Comparison of ENCODE assay signal across 8 cellular contexts in the genomic region with DNA sequence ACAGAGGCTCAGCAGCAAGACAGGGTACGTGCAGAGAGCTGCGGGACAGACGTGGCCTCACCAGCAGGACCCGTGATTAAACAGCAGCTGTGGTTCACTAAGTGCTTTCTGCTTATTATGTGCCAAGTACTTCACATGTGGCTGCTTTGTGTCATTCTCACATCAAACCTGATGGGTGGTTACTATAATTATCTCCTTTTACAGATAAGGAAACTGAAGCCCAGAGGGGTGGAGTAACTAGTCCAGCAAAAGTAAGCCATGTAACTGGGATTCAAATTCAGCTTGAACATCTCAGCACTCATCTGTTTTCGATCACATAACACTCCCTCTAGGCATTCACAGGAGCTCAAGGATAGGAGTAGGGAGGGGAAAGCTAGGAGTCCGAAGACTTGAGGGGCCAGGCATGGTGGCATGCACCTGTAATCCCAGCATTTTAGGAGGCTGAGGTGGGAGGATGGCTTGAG. TPM values are rescaled to one million over a fixed set of nuclear protein-coding genes. Genes with fewer than 3 reads are reported as not detected.
DNase-seq lines count a peak whose midpoint lies in the region; ATAC-seq, FAIRE-seq and TF ChIP-seq lines count a peak whose summit lies in the region.

No MANE protein-coding gene starts in this region.

- FAIRE-seq in HepG2 (lab: Jason Lieb, UNC): no peak

- in situ Hi-C loops in HepG2 (cut with HindIII; ENCODE audit: extremely low pct_ligation_motif_present, low pct_unique_long_range_greater_than_20kb): loop anchor here (5.0 kb wide), 1 partner anchor 133 kb away; no protein-coding TSS in a partner anchor

- TF ChIP-seq RAD21 in HepG2 (CRISPR knock-in tag; IDR thresholded peaks at IDR 0.05): no peak

- H4K20me1 ChIP-seq in Karpas-422 (ENCODE audit: insufficient read depth, low read depth, low read length) (no peaks in the 10 kb centered on the region), HepG2 (ENCODE audit: insufficient read depth, low read length) (no peaks in the 10 kb centered on the region)

- no peaks in the 10 kb centered on the region for H3K79me2 ChIP-seq in Karpas-422 (ENCODE audit: low read length)
- no peaks in the 10 kb centered on the region for H3K79me2 ChIP-seq in HepG2 (ENCODE audit: insufficient read depth, low read length)

- H3K27me3 ChIP-seq in Karpas-422 (ENCODE audit: low read length) (no peaks in the 10 kb centered on the region), HepG2 (ENCODE audit: control insufficient read depth in 1 of 2, insufficient read depth in 2 of 2, low read length in 2 of 2) (peaks cover 0 to 4% of the 10 kb centered on the region in 2 experiments; a peak in 1 of 5 replicates)
- no peaks in the 10 kb centered on the region for H3K27me3 ChIP-seq in effector memory CD4-positive, alpha-beta T cell (replicated peaks; ENCODE audit: control insufficient read depth, insufficient read depth, low read length, poor library complexity, severe bottlenecking)

- TF ChIP-seq POLR2A in HepG2 (IDR thresholded peaks at IDR 0.05; ENCODE audit: insufficient read depth in 1 of 2, low read depth in 2 of 2, low read length in 2 of 2): no peak

- no peaks in the 10 kb centered on the region for H3K9me2 ChIP-seq in Karpas-422 (replicated peaks; ENCODE audit: insufficient read depth, low read length)

- no peak for TF ChIP-seq EP300 in HepG2 (IDR thresholded peaks at IDR 0.05; ENCODE audit: low read depth in 2 of 2, low read length in 2 of 2)
- no peak for TF ChIP-seq EP300 in HepG2 (CRISPR knock-in tag; IDR thresholded peaks at IDR 0.05; ENCODE audit: borderline replicate concordance)

- CTCF ChIA-PET in HepG2 (lab: Yijun Ruan, JAX; ENCODE audit: low intra/inter-chr PET ratio, low total read pairs): no interaction called here

- ATAC-seq in HepG2: peak; percentile 26; the same call in 1 of the 3 replicates

- H3K36me3 ChIP-seq in Karpas-422 (ENCODE audit: insufficient read depth, low read length) (no peaks in the 10 kb centered on the region), HepG2 (replicated peaks in 1 of 2; ENCODE audit: control insufficient read depth in 1 of 2, insufficient read depth in 2 of 2, low read length in 2 of 2) (no peaks in the 10 kb centered on the region)
- no peaks in the 10 kb centered on the region for H3K36me3 ChIP-seq in effector memory CD4-positive, alpha-beta T cell (ENCODE audit: control insufficient read depth, insufficient read depth, low read length)

- intact Hi-C loops in HepG2 (cut with micrococcal nuclease; ENCODE audit: unreplicated experiment): no loop called here

- H3K4me2 ChIP-seq in Karpas-422 (ENCODE audit: low read depth, low read length, poor library complexity, severe bottlenecking): peak overlapping the region; percentile 23
- peak overlapping the region; percentile 65 for H3K4me2 ChIP-seq in HepG2 (ENCODE audit: low read depth, low read length)

- H3K9me3 ChIP-seq in Karpas-422 (ENCODE audit: low read length) (no peaks in the 10 kb centered on the region), HepG2 (ENCODE audit: low read length) (no peaks in the 10 kb centered on the region)
- H3K9me3 ChIP-seq in effector memory CD4-positive, alpha-beta T cell (ENCODE audit: control insufficient read depth, low read length): no peaks in the 10 kb centered on the region

- 18% methylated on average over 5 of the region's 6 CpGs for WGBS in HepG2 (ENCODE audit: low lambda C conversion rate)

- no peak overlapping the region for H3K4me3 ChIP-seq in Karpas-422 (ENCODE audit: low read length)
- H3K4me3 ChIP-seq in HepG2 (replicated peaks in 1 of 3; ENCODE audit: insufficient read depth in 1 of 3, low read depth in 2 of 3, low read length in 3 of 3): peak overlapping the region in 1 of 3 experiments; percentile 49; a peak in 1 of 6 replicates
- H3K4me3 ChIP-seq in effector memory CD4-positive, alpha-beta T cell (ENCODE audit: insufficient read depth, low read depth, low read length, poor library complexity, severe bottlenecking): no peak overlapping the region

- TF ChIP-seq CTCF in HepG2 (CRISPR knock-in tag; IDR thresholded peaks at IDR 0.05): no peak

- H3K27ac ChIP-seq in Karpas-422 (ENCODE audit: low read length) (no peak overlapping the region), HepG2 (ENCODE audit: extremely low read length, insufficient read depth, low read length) (no peak overlapping the region)
- no peak overlapping the region for H3K27ac ChIP-seq in effector memory CD4-positive, alpha-beta T cell (ENCODE audit: insufficient read depth, low read length, poor library complexity, severe bottlenecking)

- H2AFZ ChIP-seq in Karpas-422 (ENCODE audit: low read length): no peak overlapping the region
- H2AFZ ChIP-seq in HepG2 (ENCODE audit: low read length): no peak overlapping the region

- peaks cover 23% of the 10 kb centered on the region for H3K4me1 ChIP-seq in Karpas-422 (ENCODE audit: low read length)
- peaks cover 40% of the 10 kb centered on the region for H3K4me1 ChIP-seq in HepG2 (ENCODE audit: insufficient read depth, low read length)
- peaks cover 4% of the 10 kb centered on the region for H3K4me1 ChIP-seq in effector memory CD4-positive, alpha-beta T cell (ENCODE audit: control insufficient read depth, insufficient read depth, low read length, poor library complexity, severe bottlenecking)

- BruUV-seq in HepG2 (replicated peaks; lab: Mats Ljungman, UMichigan): no TSS peak

- peak; percentile 82 for DNase-seq in DMS 273 treated with DMSO at 0.1 percent for 48 hours (lab: John Stamatoyannopoulos, UW)
- DNase-seq in Karpas-422: peak; percentile 60
- DNase-seq in SK-N-DZ (ENCODE audit: low spot score): peak; percentile 80
- no peak for DNase-seq in HepG2 (ENCODE audit: low spot score)
- no peak for DNase-seq in effector memory CD4-positive, alpha-beta T cell
- no peak for DNase-seq in HK-2 (ENCODE audit: unreplicated experiment)
- DNase-seq in T-helper 1 cell: no peak
- no peak for DNase-seq in SIG-M5 (lab: John Stamatoyannopoulos, UW)

- H3K9ac ChIP-seq in Karpas-422 (ENCODE audit: low read length): peak overlapping the region; percentile 20; the same call in 1 of the 2 replicates
- H3K9ac ChIP-seq in HepG2 (ENCODE audit: insufficient read depth, low read depth, low read length): no peak overlapping the region

- POLR2A ChIA-PET in HepG2 (lab: Yijun Ruan, JAX): interaction anchor here (1.3 to 1.8 kb wide), 2 partner anchors 11 to 30 kb away, joined by 3 to 5 read pairs; no protein-coding TSS in a partner anchor

RNA-seq across cellular contexts. Expression of a gene that starts 50.8 kb away (rescaled TPM):
- total RNA-seq in Karpas-422 (2014; rRNA removed; shearing (Covaris generic); ENCODE audit: low replicate concordance): 49.1 and 87.4 TPM in 2 replicates
- 81.1 and 81.9 TPM in 2 replicates for polyA plus RNA-seq in SK-N-DZ (2014; cell fraction: cytosol; rRNA removed)
- 29.8 and 49.4 TPM in 2 replicates for polyA plus RNA-seq in SK-N-DZ (2014; cell fraction: nucleus; rRNA removed)
- 77.4 and 120 TPM in 2 replicates for total RNA-seq in HepG2 (2016; rRNA removed; fragmentation: Illumina TruSeq; extraction: Trizol)
- 5.2 and 5.7 TPM in 2 replicates for total RNA-seq in HepG2 (2016; cell fraction: cytosol; rRNA removed; fragmentation: Illumina TruSeq; extraction: Trizol; ENCODE audit: low read depth)
- 79.6 and 107 TPM in 2 replicates for total RNA-seq in HepG2 (2016; cell fraction: insoluble cytoplasmic fraction; rRNA removed; fragmentation: Illumina TruSeq; extraction: Trizol)
- 27.3 and 32.5 TPM in 2 replicates for total RNA-seq in HepG2 (2016; cell fraction: membrane; rRNA removed; fragmentation: Illumina TruSeq; extraction: Trizol)
- 53.7 and 61.5 TPM in 2 replicates for total RNA-seq in HepG2 (2016; cell fraction: nucleus; rRNA removed; fragmentation: Illumina TruSeq; extraction: Trizol)
- 19.9 and 23.3 TPM in 2 replicates for polyA plus RNA-seq in HepG2 (2011; rRNA removed)
- polyA plus RNA-seq in HepG2 (2011; cell fraction: cytosol; rRNA removed): 15.6 and 24.0 TPM in 2 replicates
- 8.0 and 12.1 TPM in 2 replicates for polyA plus RNA-seq in HepG2 (2011; cell fraction: nucleus; rRNA removed)
- 51.1 and 58.9 TPM in 2 replicates for polyA plus RNA-seq in HepG2 (2012)
- polyA plus RNA-seq in HepG2 (2016; cell fraction: cytosol; fragmentation: Illumina TruSeq; extraction: Trizol; ENCODE audit: low read depth): 5.0 and 5.8 TPM in 2 replicates
- polyA plus RNA-seq in HepG2 (2016; cell fraction: insoluble cytoplasmic fraction; fragmentation: Illumina TruSeq; extraction: Trizol; ENCODE audit: low read depth): 122 and 132 TPM in 2 replicates
- 19.2 and 20.4 TPM in 2 replicates for polyA plus RNA-seq in HepG2 (2016; cell fraction: membrane; fragmentation: Illumina TruSeq; extraction: Trizol; ENCODE audit: low read depth)
- 62.7 and 67.7 TPM in 2 replicates for polyA plus RNA-seq in HepG2 (2016; cell fraction: nucleus; fragmentation: Illumina TruSeq; extraction: Trizol; ENCODE audit: insufficient read depth, low read depth)
- polyA minus RNA-seq in HepG2 (2011; rRNA and poly(A)+ RNA removed; ENCODE audit: low replicate concordance): 11.1 and 23.5 TPM in 2 replicates
- polyA minus RNA-seq in HepG2 (2011; cell fraction: cytosol; rRNA and poly(A)+ RNA removed): 41.9 and 45.3 TPM in 2 replicates
- 31.5 and 33.2 TPM in 2 replicates for polyA minus RNA-seq in HepG2 (2011; cell fraction: nucleus; rRNA and poly(A)+ RNA removed)

RNA-seq across cellular contexts. Expression of a gene that starts 51.3 kb away (rescaled TPM):
- 54.3 and 98.5 TPM in 2 replicates for total RNA-seq in Karpas-422 (2014; rRNA removed; shearing (Covaris generic); ENCODE audit: low replicate concordance)
- 31.2 and 34.2 TPM in 2 replicates for polyA plus RNA-seq in SK-N-DZ (2014; cell fraction: cytosol; rRNA removed)
- 53.8 and 161 TPM in 2 replicates for polyA plus RNA-seq in SK-N-DZ (2014; cell fraction: nucleus; rRNA removed)
- total RNA-seq in HepG2 (2016; rRNA removed; fragmentation: Illumina TruSeq; extraction: Trizol): 31.6 and 33.7 TPM in 2 replicates
- total RNA-seq in HepG2 (2016; cell fraction: cytosol; rRNA removed; fragmentation: Illumina TruSeq; extraction: Trizol; ENCODE audit: low read depth): 13.1 and 14.5 TPM in 2 replicates
- 27.6 and 35.1 TPM in 2 replicates for total RNA-seq in HepG2 (2016; cell fraction: insoluble cytoplasmic fraction; rRNA removed; fragmentation: Illumina TruSeq; extraction: Trizol)
- 19.4 and 21.8 TPM in 2 replicates for total RNA-seq in HepG2 (2016; cell fraction: membrane; rRNA removed; fragmentation: Illumina TruSeq; extraction: Trizol)
- 80.4 and 81.8 TPM in 2 replicates for total RNA-seq in HepG2 (2016; cell fraction: nucleus; rRNA removed; fragmentation: Illumina TruSeq; extraction: Trizol)
- 44.5 and 46.8 TPM in 2 replicates for polyA plus RNA-seq in HepG2 (2011; rRNA removed)
- 12.5 and 17.1 TPM in 2 replicates for polyA plus RNA-seq in HepG2 (2011; cell fraction: cytosol; rRNA removed)
- polyA plus RNA-seq in HepG2 (2011; cell fraction: nucleus; rRNA removed): 113 and 116 TPM in 2 replicates
- 96.3 and 117 TPM in 2 replicates for polyA plus RNA-seq in HepG2 (2012)
- 5.2 and 5.8 TPM in 2 replicates for polyA plus RNA-seq in HepG2 (2016; cell fraction: cytosol; fragmentation: Illumina TruSeq; extraction: Trizol; ENCODE audit: low read depth)
- 52.3 and 57.6 TPM in 2 replicates for polyA plus RNA-seq in HepG2 (2016; cell fraction: insoluble cytoplasmic fraction; fragmentation: Illumina TruSeq; extraction: Trizol; ENCODE audit: low read depth)
- polyA plus RNA-seq in HepG2 (2016; cell fraction: membrane; fragmentation: Illumina TruSeq; extraction: Trizol; ENCODE audit: low read depth): 13.5 and 15.6 TPM in 2 replicates
- polyA plus RNA-seq in HepG2 (2016; cell fraction: nucleus; fragmentation: Illumina TruSeq; extraction: Trizol; ENCODE audit: insufficient read depth, low read depth): 147 and 162 TPM in 2 replicates
- 27.3 and 67.7 TPM in 2 replicates for polyA minus RNA-seq in HepG2 (2011; rRNA and poly(A)+ RNA removed; ENCODE audit: low replicate concordance)
- 15.2 and 21.5 TPM in 2 replicates for polyA minus RNA-seq in HepG2 (2011; cell fraction: cytosol; rRNA and poly(A)+ RNA removed)
- 224 and 225 TPM in 2 replicates for polyA minus RNA-seq in HepG2 (2011; cell fraction: nucleus; rRNA and poly(A)+ RNA removed)

Comparison
In these comparisons a context has a peak if more than half of its experiments do, and no peak if none do; other contexts are left out.
1. DNase-seq: peak in DMS 273 treated with DMSO at 0.1 percent for 48 hours (single experiment), Karpas-422 (single experiment) and SK-N-DZ (single experiment); none in HepG2 (single experiment), effector memory CD4-positive, alpha-beta T cell (0 of 3), HK-2 (single experiment), T-helper 1 cell (0 of 5) and SIG-M5 (single experiment).